Comparison of ENCODE assay signal across 19 cellular contexts in the genomic region with DNA sequence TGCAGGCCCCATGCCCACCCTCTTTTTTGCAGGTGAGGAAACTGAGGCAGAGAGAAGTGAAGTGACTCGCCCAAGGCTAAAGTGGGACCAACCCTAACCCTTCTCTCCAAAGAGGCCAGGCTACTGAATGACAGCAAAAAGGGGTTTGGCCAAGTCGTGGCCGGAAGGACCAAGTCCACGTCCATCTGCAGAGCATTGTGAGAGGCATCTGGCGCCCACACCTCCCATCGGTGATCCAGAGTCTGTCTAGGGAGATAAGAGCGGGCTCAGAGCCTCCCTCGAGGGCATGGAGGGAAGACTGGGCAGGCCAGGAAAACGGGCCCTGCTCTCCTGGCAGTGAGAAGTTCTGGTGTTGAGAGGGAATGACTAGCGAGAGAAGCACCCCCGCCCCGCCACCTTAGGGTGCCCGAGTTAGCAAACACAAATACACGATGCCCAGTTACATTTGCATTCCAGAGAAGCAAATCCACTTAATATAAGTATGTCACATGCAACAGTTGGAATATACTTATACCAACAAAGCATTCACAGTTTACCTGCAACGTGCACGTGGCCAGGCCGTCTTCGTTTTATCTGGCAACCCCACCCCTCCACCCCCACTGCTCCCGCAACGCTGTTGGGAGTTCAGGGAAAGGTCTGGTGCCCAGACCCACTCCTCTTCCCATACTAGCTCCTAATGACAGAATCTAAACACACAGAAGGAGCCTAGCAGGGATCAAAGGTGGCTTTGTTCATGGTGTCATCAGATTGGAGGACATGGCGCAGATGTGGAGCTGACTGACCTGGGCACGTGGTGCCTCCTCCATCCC.
"Had no signal": no experiment of that assay in that cellular context is flagged by ENCODE, and none has a peak within 500 bp of the region (broad histone marks: within the 10 kb centered on the region; RNA-seq: fewer than 3 reads in every experiment).

No MANE protein-coding gene starts in this region.

- DNase-seq: activated CD4-positive, alpha-beta T cell treated with anti-CD3 and anti-CD28 coated beads, Interleukin-2, amount 10 ng/mL, durations not matched to agents 24 days and 14 days; activated CD4-positive, CD25-positive, alpha-beta regulatory T cell; activated CD8-positive, alpha-beta T cell treated with anti-CD3 and anti-CD28 coated beads, Interleukin-2, amount 10 ng/mL, durations not matched to agents 7 days and 5 days; activated naive CD4-positive, alpha-beta T cell treated with Interleukin-2 at 50 U/mL for 16 hours; activated naive CD8-positive, alpha-beta T cell treated with anti-CD3 and anti-CD28 coated beads, Interleukin-2, amount 10 ng/mL, durations not matched to agents 7 days and 5 days; amygdala; immature natural killer cell; mesendoderm; stimulated activated CD4-positive, alpha-beta T cell treated with anti-CD3 and anti-CD28 coated beads, Interleukin-4, amount 100 ng/mL, for 1 hour; stomach; T-helper 1 cell; T1000; trophoblast cell had no signal

- H3K27me3 ChIP-seq: cardiac muscle cell, ovary, stomach had no signal

- H3K4me1 Mint-ChIP-seq: immature natural killer cell had no signal

- H3K36me3 ChIP-seq: cardiac muscle cell, ovary, stomach had no signal

- H3K4me3 Mint-ChIP-seq: activated CD4-positive, alpha-beta T cell treated with anti-CD3 and anti-CD28 coated beads, Interleukin-2, amount 10 ng/mL, durations not matched to agents 24 days and 14 days; activated CD8-positive, alpha-beta T cell treated with anti-CD3 and anti-CD28 coated beads, Interleukin-2, amount 10 ng/mL, durations not matched to agents 7 days and 5 days; activated naive CD8-positive, alpha-beta T cell treated with anti-CD3 and anti-CD28 coated beads, Interleukin-2, amount 10 ng/mL, durations not matched to agents 7 days and 5 days; activated T-helper 1 cell treated with anti-CD3 and anti-CD28 coated beads, Interleukin-12 subunit alpha, Interleukin-12 subunit beta, Interleukin-2, Interleukin-4 antibody, amounts not matched to agents 30 ng/mL and 10 ng/mL and 1 ng/mL, durations not matched to agents 14 hours and 24 hours and 36 hours; immature natural killer cell; nephron had no signal

- H3K27ac ChIP-seq: cardiac muscle cell, ovary, stomach had no signal

- H3K36me3 Mint-ChIP-seq: activated naive CD8-positive, alpha-beta T cell treated with anti-CD3 and anti-CD28 coated beads, Interleukin-2, amount 10 ng/mL, durations not matched to agents 7 days and 5 days; immature natural killer cell had no signal

- H3K27ac Mint-ChIP-seq: activated CD4-positive, alpha-beta T cell treated with anti-CD3 and anti-CD28 coated beads, Interleukin-2, amount 10 ng/mL, durations not matched to agents 24 days and 14 days; activated CD8-positive, alpha-beta T cell treated with anti-CD3 and anti-CD28 coated beads, Interleukin-2, amount 10 ng/mL, durations not matched to agents 7 days and 5 days; activated naive CD8-positive, alpha-beta T cell treated with anti-CD3 and anti-CD28 coated beads, Interleukin-2, amount 10 ng/mL, durations not matched to agents 7 days and 5 days; activated T-helper 1 cell treated with anti-CD3 and anti-CD28 coated beads, Interleukin-12 subunit alpha, Interleukin-12 subunit beta, Interleukin-2, Interleukin-4 antibody, amounts not matched to agents 30 ng/mL and 10 ng/mL and 1 ng/mL, durations not matched to agents 14 hours and 24 hours and 36 hours; immature natural killer cell; nephron had no signal

- ATAC-seq: activated CD8-positive, alpha-beta T cell treated with anti-CD3 and anti-CD28 coated beads, Interleukin-2, amount 10 ng/mL, durations not matched to agents 7 days and 5 days had no signal

- H3K27me3 Mint-ChIP-seq: activated CD4-positive, alpha-beta T cell treated with anti-CD3 and anti-CD28 coated beads, Interleukin-2, amount 10 ng/mL, durations not matched to agents 24 days and 14 days had no signal

- H3K9me3 ChIP-seq: ovary, stomach had no signal

- H3K4me3 ChIP-seq: cardiac muscle cell, dorsolateral prefrontal cortex, ovary, smooth muscle cell, stomach had no signal

- H3K9me3 Mint-ChIP-seq: activated CD4-positive, alpha-beta T cell treated with anti-CD3 and anti-CD28 coated beads, Interleukin-2, amount 10 ng/mL, durations not matched to agents 24 days and 14 days; activated naive CD8-positive, alpha-beta T cell treated with anti-CD3 and anti-CD28 coated beads, Interleukin-2, amount 10 ng/mL, durations not matched to agents 7 days and 5 days; activated T-helper 1 cell treated with anti-CD3 and anti-CD28 coated beads, Interleukin-12 subunit alpha, Interleukin-12 subunit beta, Interleukin-2, Interleukin-4 antibody, amounts not matched to agents 30 ng/mL and 10 ng/mL and 1 ng/mL, durations not matched to agents 14 hours and 24 hours and 36 hours; immature natural killer cell had no signal

- H3K4me2 ChIP-seq: smooth muscle cell had no signal
